ENCODE assay signal across 9 cellular contexts in the genomic region with DNA sequence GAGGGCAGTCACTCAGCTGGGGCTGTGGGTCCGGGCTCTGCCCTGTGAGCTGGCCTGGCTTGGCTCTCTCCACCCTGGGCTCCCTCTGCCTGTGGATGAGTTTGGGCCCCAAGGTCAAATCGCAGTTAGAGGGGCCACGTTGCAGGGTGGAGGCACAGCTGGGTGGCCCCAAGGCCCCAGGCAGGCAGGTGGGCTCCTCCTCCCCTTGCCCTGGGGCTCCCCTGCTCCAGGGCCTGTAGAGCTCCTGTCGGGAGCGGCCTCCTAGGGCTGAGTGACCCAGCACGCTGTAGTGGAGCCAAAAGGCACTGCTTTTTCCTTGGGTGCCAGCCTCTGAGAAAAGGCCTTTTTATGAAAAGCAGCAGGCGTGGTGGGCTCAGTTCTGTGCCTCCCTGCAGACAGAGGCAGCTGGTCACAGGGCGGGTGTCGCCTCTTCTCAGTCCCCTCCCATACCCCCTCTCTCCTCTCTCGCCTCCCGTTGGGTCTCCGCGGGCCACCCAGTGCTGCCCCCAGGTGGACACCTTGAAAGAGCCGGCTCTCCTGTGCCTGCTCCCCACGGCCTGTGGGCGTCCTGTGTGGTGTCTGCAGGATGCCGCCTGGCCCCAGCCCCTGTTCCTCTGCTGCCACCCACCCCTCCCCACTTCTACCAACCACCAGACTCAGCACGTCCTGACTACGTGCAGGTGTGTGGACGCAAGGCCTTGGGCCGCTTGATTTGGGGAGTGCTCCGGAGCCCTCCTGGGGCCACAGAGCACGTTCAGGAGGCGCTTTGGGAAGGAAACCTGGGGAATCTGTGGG. TPM values are rescaled to one million over a fixed set of nuclear protein-coding genes. Genes with fewer than 3 reads are reported as not detected.
DNase-seq lines count a peak whose midpoint lies in the region; ATAC-seq and TF ChIP-seq lines count a peak whose summit lies in the region.
"Had no signal": no experiment of that assay in that cellular context is flagged by ENCODE, and none has a peak within 500 bp of the region (broad histone marks: within the 10 kb centered on the region; RNA-seq: fewer than 3 reads in every experiment).

No MANE protein-coding gene starts in this region.

- H3K4me1 ChIP-seq in fibroblast of lung (ENCODE audit: control insufficient read depth, extremely low read depth, insufficient read depth, low read length), result no peaks in the 10 kb centered on the region
- H3K4me1 ChIP-seq in neutrophil (ENCODE audit: control insufficient read depth in 1 of 2, insufficient read depth in 1 of 2, low read depth in 1 of 2, low read length in 1 of 2), result peaks cover 0 to 8% of the 10 kb centered on the region in 2 experiments
- peaks cover 0 to 10% (median 1%) of the 10 kb centered on the region in 4 donors for H3K4me1 ChIP-seq in upper lobe of left lung

- H3K4me3 ChIP-seq in AG09309 (ENCODE audit: control insufficient read depth, low read depth, low read length) (no peak overlapping the region), fibroblast of lung (replicated peaks in 1 of 4; ENCODE audit: control extremely low read depth in 1 of 4, insufficient read depth in 1 of 4, low read depth in 3 of 4, low read length in 4 of 4) (no peak overlapping the region), neutrophil (ENCODE audit: low read depth in 1 of 2, low read length in 1 of 2) (no peak overlapping the region), upper lobe of left lung (no peak overlapping the region)
- H3K4me3 ChIP-seq: skin epidermis had no signal

- no peaks in the 10 kb centered on the region for H4K20me1 ChIP-seq in fibroblast of lung (ENCODE audit: control insufficient read depth, extremely low read depth, insufficient read depth, low read length)

- no peak overlapping the region for H3K27ac ChIP-seq in fibroblast of lung (ENCODE audit: insufficient read depth, low read length)
- no peak overlapping the region for H3K27ac ChIP-seq in neutrophil
- H3K27ac ChIP-seq in upper lobe of left lung, result no peak overlapping the region

- H3K9ac ChIP-seq in fibroblast of lung (ENCODE audit: insufficient read depth, low read length), result no peak overlapping the region

- H2AFZ ChIP-seq in fibroblast of lung (ENCODE audit: low read length), result no peak overlapping the region

- H3K4me2 ChIP-seq in fibroblast of lung (ENCODE audit: extremely low read depth, insufficient read depth, low read length), result no peak overlapping the region

- DNase-seq in AG09309 (ENCODE audit: low read depth) (no peak), GM19238 (ENCODE audit: insufficient read length, low spot score) (peak; percentile 82), NCI-H82 (lab: John Stamatoyannopoulos, UW) (peak; percentile 84), activated T-cell treated with anti-CD3 and anti-CD28 coated beads for 4 hours (peak; percentile 64), fibroblast of lung (ENCODE audit: low read depth in 2 of 2) (peak; percentile 27 to 39), upper lobe of left lung (peak; percentile 51 to 85), OCI-M2 (lab: John Stamatoyannopoulos, UW; ENCODE audit: unreplicated experiment) (no peak)

- H3K36me3 ChIP-seq in fibroblast of lung (ENCODE audit: control insufficient read depth, insufficient read depth, low read length) (peaks cover 1% of the 10 kb centered on the region), neutrophil (peaks cover 20% of the 10 kb centered on the region), upper lobe of left lung (peaks cover 0 to 38% (median 21%) of the 10 kb centered on the region in 4 donors)

- H3K79me2 ChIP-seq in fibroblast of lung (ENCODE audit: control insufficient read depth, insufficient read depth, low read length), result peaks cover 24% of the 10 kb centered on the region

- peak; percentile 75 to 85 for ATAC-seq in upper lobe of left lung (ENCODE audit: low FRiP score in 2 of 2)

- TF ChIP-seq CTCF in AG09309 (IDR thresholded peaks at IDR 0.05; ENCODE audit: control insufficient read depth, insufficient read depth, low read depth, low read length, missing control alignments) (peak; percentile 76), fibroblast of lung (conservative IDR thresholded peaks at IDR 0.05 in 1 of 2, IDR thresholded peaks at IDR 0.05 in 1 of 2; ENCODE audit: low read depth in 1 of 2, low read length in 2 of 2) (peak; percentile 58 to 68), neutrophil (IDR thresholded peaks at IDR 0.05) (peak; percentile 78), upper lobe of left lung (IDR thresholded peaks at IDR 0.05) (peak; percentile 58 to 72 (median 66))

- TF ChIP-seq EP300 in upper lobe of left lung (IDR thresholded peaks at IDR 0.05), result no peak

- 59 to 75% methylated on average over 8 to 18 of the region's 24 CpGs for WGBS in upper lobe of left lung, 2 donors

- H3K27me3 ChIP-seq in fibroblast of lung (ENCODE audit: control insufficient read depth, insufficient read depth, low read length), result no peaks in the 10 kb centered on the region
- no peaks in the 10 kb centered on the region for H3K27me3 ChIP-seq in neutrophil
- H3K27me3 ChIP-seq in upper lobe of left lung, result no peaks in the 10 kb centered on the region

- TF ChIP-seq POLR2A in upper lobe of left lung (IDR thresholded peaks at IDR 0.05), result no peak

- H3K9me3 ChIP-seq in fibroblast of lung (ENCODE audit: control insufficient read depth, insufficient read depth, low read depth, low read length), result no peaks in the 10 kb centered on the region
- H3K9me3 ChIP-seq in neutrophil, result no peaks in the 10 kb centered on the region
- no peaks in the 10 kb centered on the region for H3K9me3 ChIP-seq in upper lobe of left lung

RNA-seq across cellular contexts. Expression of a gene that starts 13.2 kb away (rescaled TPM):
- total RNA-seq in fibroblast of lung, result 5.6 and 7.4 TPM in 2 replicates
- 3.8 and 4.7 TPM in 2 replicates for polyA plus RNA-seq in fibroblast of lung
- polyA plus RNA-seq in fibroblast of lung (2012), result 4.0 TPM in 2 replicates
- polyA minus RNA-seq in fibroblast of lung (ENCODE audit: low replicate concordance), result 1.3 and 20.2 TPM in 2 replicates
- total RNA-seq in upper lobe of left lung, result 10 to 100 TPM; 12.2 to 70.8 (median 19.7) TPM

RNA-seq across cellular contexts. Expression of a gene that starts 13.6 kb away (rescaled TPM):
- total RNA-seq in fibroblast of lung, result 234 and 274 TPM in 2 replicates
- polyA plus RNA-seq in fibroblast of lung, result 342 and 397 TPM in 2 replicates
- 312 and 394 TPM in 2 replicates for polyA plus RNA-seq in fibroblast of lung (2012)
- polyA minus RNA-seq in fibroblast of lung (ENCODE audit: low replicate concordance), result 167 and 214 TPM in 2 replicates
- total RNA-seq in upper lobe of left lung, result 100 to 1,000 TPM; 186 to 317 (median 240) TPM

RNA-seq across cellular contexts. Expression of a gene that starts 26.0 kb away (rescaled TPM):
- total RNA-seq in fibroblast of lung (17.5 and 20.5 TPM in 2 replicates), upper lobe of left lung (10 to 100 TPM; 28.3 to 42.3 (median 32.0) TPM)
- polyA plus RNA-seq in fibroblast of lung, result 16.5 and 26.2 TPM in 2 replicates
- polyA plus RNA-seq in fibroblast of lung (2012), result 19.2 and 33.9 TPM in 2 replicates
- 4.1 and 16.1 TPM in 2 replicates for polyA minus RNA-seq in fibroblast of lung (ENCODE audit: low replicate concordance)

RNA-seq across cellular contexts. Expression of a gene that starts 34.5 kb away (rescaled TPM):
- total RNA-seq in fibroblast of lung (46.7 and 48.7 TPM in 2 replicates), upper lobe of left lung (10 to 100 TPM; 27.8 to 46.3 (median 36.4) TPM)
- 20.2 and 24.7 TPM in 2 replicates for polyA plus RNA-seq in fibroblast of lung
- polyA plus RNA-seq in fibroblast of lung (2012), result 32.4 and 34.4 TPM in 2 replicates
- polyA minus RNA-seq in fibroblast of lung (ENCODE audit: low replicate concordance), result 27.2 and 30.0 TPM in 2 replicates

Comparison
In these comparisons a context has a peak if more than half of its experiments do, and no peak if none do; other contexts are left out.
1. DNase-seq: peak in GM19238 (single experiment), NCI-H82 (single experiment), activated T-cell treated with anti-CD3 and anti-CD28 coated beads for 4 hours (single experiment), fibroblast of lung (2 of 2) and upper lobe of left lung (2 of 2); none in AG09309 (single experiment) and OCI-M2 (single experiment).
2. Peak in every context shown above with its lines, with median percentiles within 50 percentile points of each other: CTCF ChIP-seq.